14 cellular contexts compared by ENCODE assay signal in genomic region chr20:9889270-9889981, GRCh38. TPM values are rescaled to one million over a fixed set of nuclear protein-coding genes. Genes with fewer than 3 reads are reported as not detected.
DNase-seq lines count a peak whose midpoint lies in the region; ATAC-seq and TF ChIP-seq lines count a peak whose summit lies in the region.
"Had no signal": no experiment of that assay in that cellular context is flagged by ENCODE, and none has a peak within 500 bp of the region (broad histone marks: within the 10 kb centered on the region; RNA-seq: fewer than 3 reads in every experiment).

No MANE protein-coding gene starts in this region.

- H4K20me1 ChIP-seq in OCI-LY3 (ENCODE audit: insufficient read depth, low read length), result no peaks in the 10 kb centered on the region

- intact Hi-C loops in naive thymus-derived CD4-positive, alpha-beta T cell (cut with micrococcal nuclease), result no loop called here

- no peak overlapping the region for H3K4me3 Mint-ChIP-seq in mesothelial cell of epicardium
- peak overlapping the region in 1 of 10 donors; percentile 43 for H3K4me3 Mint-ChIP-seq in naive thymus-derived CD4-positive, alpha-beta T cell
- H3K4me3 Mint-ChIP-seq: activated CD4-positive, alpha-beta T cell treated with anti-CD3 and anti-CD28 coated beads for 36 hours; activated naive CD8-positive, alpha-beta T cell treated with anti-CD3 and anti-CD28 coated beads for 36 hours had no signal

- peaks cover 11% of the 10 kb centered on the region for H3K9me3 Mint-ChIP-seq in mesothelial cell of epicardium
- H3K9me3 Mint-ChIP-seq in naive thymus-derived CD4-positive, alpha-beta T cell, result peaks cover 0 to 22% (median 4%) of the 10 kb centered on the region in 11 donors

- in situ Hi-C loops in KBM-7 (cut with MboI; ENCODE audit: low pct_unique_long_range_greater_than_20kb, low sequenced_read_pairs), result no loop called here

- no peaks in the 10 kb centered on the region for H3K4me1 ChIP-seq in OCI-LY3 (ENCODE audit: low read length)
- no peaks in the 10 kb centered on the region for H3K4me1 ChIP-seq in naive thymus-derived CD4-positive, alpha-beta T cell (ENCODE audit: control insufficient read depth in 2 of 2, insufficient read depth in 2 of 2, low read length in 2 of 2)

- no peaks in the 10 kb centered on the region for H3K79me2 ChIP-seq in OCI-LY3 (ENCODE audit: low read length)

- H3K4me2 ChIP-seq in OCI-LY3 (ENCODE audit: low read length), result no peak overlapping the region

- peak overlapping the region; percentile 37; the same call in 1 of the 2 replicates for H3K4me3 ChIP-seq in OCI-LY3 (ENCODE audit: low read length)
- no peak overlapping the region for H3K4me3 ChIP-seq in naive thymus-derived CD4-positive, alpha-beta T cell (ENCODE audit: low read length)

- H3K27me3 ChIP-seq in OCI-LY3 (ENCODE audit: low read depth, low read length), result no peaks in the 10 kb centered on the region
- no peaks in the 10 kb centered on the region for H3K27me3 ChIP-seq in naive thymus-derived CD4-positive, alpha-beta T cell (ENCODE audit: control insufficient read depth in 2 of 2, insufficient read depth in 2 of 2, low read length in 2 of 2)

- CTCF ChIA-PET in naive thymus-derived CD4-positive, alpha-beta T cell (lab: Charles Lee), result no interaction called here

- H2AFZ ChIP-seq in OCI-LY3 (ENCODE audit: low read depth, low read length), result no peak overlapping the region

- POLR2A ChIA-PET in naive thymus-derived CD4-positive, alpha-beta T cell (lab: Charles Lee), result no interaction called here

- no peak overlapping the region for H3K9ac ChIP-seq in OCI-LY3 (ENCODE audit: low read length)

- peaks cover 10% of the 10 kb centered on the region for H3K27me3 Mint-ChIP-seq in mesothelial cell of epicardium (ENCODE audit: low read depth)
- peaks cover 0 to 12% (median 9%) of the 10 kb centered on the region in 5 donors for H3K27me3 Mint-ChIP-seq in naive thymus-derived CD4-positive, alpha-beta T cell

- H3K4me1 Mint-ChIP-seq in mesothelial cell of epicardium, result no peaks in the 10 kb centered on the region
- H3K4me1 Mint-ChIP-seq in naive thymus-derived CD4-positive, alpha-beta T cell, result peaks cover 0 to 2% (median 0%) of the 10 kb centered on the region in 7 donors
- H3K4me1 Mint-ChIP-seq: activated CD4-positive, alpha-beta T cell treated with anti-CD3 and anti-CD28 coated beads for 36 hours had no signal

- TF ChIP-seq CTCF in OCI-LY3 (IDR thresholded peaks at IDR 0.05; ENCODE audit: low read depth, low read length), result no peak
- TF ChIP-seq CTCF in mesothelial cell of epicardium (IDR thresholded peaks at IDR 0.05; ENCODE audit: unreplicated experiment), result no peak

- H3K27ac ChIP-seq in OCI-LY3 (ENCODE audit: low read length), result no peak overlapping the region
- no peak overlapping the region for H3K27ac ChIP-seq in naive thymus-derived CD4-positive, alpha-beta T cell (ENCODE audit: low read depth, low read length)
- H3K27ac ChIP-seq: 22Rv1 had no signal

- H3K9me3 ChIP-seq in OCI-LY3 (ENCODE audit: insufficient read depth, low read length), result no peaks in the 10 kb centered on the region
- no peaks in the 10 kb centered on the region for H3K9me3 ChIP-seq in naive thymus-derived CD4-positive, alpha-beta T cell (ENCODE audit: control insufficient read depth in 2 of 3, low read length in 3 of 3)

- no peak overlapping the region for H3K27ac Mint-ChIP-seq in mesothelial cell of epicardium
- H3K27ac Mint-ChIP-seq in naive thymus-derived CD4-positive, alpha-beta T cell, result no peak overlapping the region
- H3K27ac Mint-ChIP-seq: activated CD4-positive, alpha-beta T cell treated with anti-CD3 and anti-CD28 coated beads for 36 hours; activated naive CD8-positive, alpha-beta T cell treated with anti-CD3 and anti-CD28 coated beads for 36 hours had no signal

- DNase-seq in DMS 273 (lab: John Stamatoyannopoulos, UW; ENCODE audit: unreplicated experiment) (peak; percentile 12), DMS 273 treated with DMSO at 0.1 percent for 48 hours (lab: John Stamatoyannopoulos, UW) (no peak), lung microvascular endothelial cell (ENCODE audit: low read depth in 2 of 2) (peak; percentile 36 to 46), mesothelial cell of epicardium (ENCODE audit: low spot score in 2 of 2, unreplicated experiment in 2 of 2) (no peak), KBM-7 (no peak)
- no peak for DNase-seq in naive thymus-derived CD4-positive, alpha-beta T cell
- DNase-seq: activated CD4-positive, alpha-beta T cell treated with anti-CD3 and anti-CD28 coated beads for 36 hours; activated naive CD8-positive, alpha-beta T cell treated with anti-CD3 and anti-CD28 coated beads for 36 hours; effector memory CD4-positive, alpha-beta T cell; NCI-H524; stimulated activated CD4-positive, alpha-beta T cell treated with anti-CD3 and anti-CD28 coated beads, Interleukin-4, amount 100 ng/mL, for 1 hour had no signal

- no peaks in the 10 kb centered on the region for H3K36me3 Mint-ChIP-seq in mesothelial cell of epicardium
- H3K36me3 Mint-ChIP-seq in naive thymus-derived CD4-positive, alpha-beta T cell, result peaks cover 0 to 5% (median 0%) of the 10 kb centered on the region in 5 donors
- H3K36me3 Mint-ChIP-seq: activated naive CD8-positive, alpha-beta T cell treated with anti-CD3 and anti-CD28 coated beads for 36 hours had no signal

- H3K36me3 ChIP-seq in OCI-LY3 (replicated peaks; ENCODE audit: low read depth, low read length), result no peaks in the 10 kb centered on the region
- H3K36me3 ChIP-seq in naive thymus-derived CD4-positive, alpha-beta T cell (ENCODE audit: control insufficient read depth in 2 of 3, insufficient read depth in 3 of 3, low read length in 3 of 3), result no peaks in the 10 kb centered on the region

- ATAC-seq in HG02938 (IDR thresholded peaks at IDR 0.05; ENCODE audit: unreplicated experiment), result peak; percentile 68
- ATAC-seq in naive thymus-derived CD4-positive, alpha-beta T cell, result no peak
- ATAC-seq: activated CD4-positive, alpha-beta T cell treated with anti-CD3 and anti-CD28 coated beads for 36 hours had no signal

RNA-seq across cellular contexts. Expression of gene PAK5, which starts 50.5 kb away (rescaled TPM):
- not detected in 2 replicates for total RNA-seq in lung microvascular endothelial cell
- total RNA-seq in mesothelial cell of epicardium, result 0.36 to 0.54 TPM (median 0.42 TPM) in 3 replicates
- total RNA-seq in naive thymus-derived CD4-positive, alpha-beta T cell, result not detected
- polyA plus RNA-seq in naive thymus-derived CD4-positive, alpha-beta T cell, result not detected
- total RNA-seq: activated CD4-positive, alpha-beta T cell treated with anti-CD3 and anti-CD28 coated beads for 36 hours; activated naive CD8-positive, alpha-beta T cell treated with anti-CD3 and anti-CD28 coated beads for 36 hours had no signal

Comparison
In these comparisons a context has a peak if more than half of its experiments do, and no peak if none do; other contexts are left out.
1. DNase-seq: peak in DMS 273 (single experiment) and lung microvascular endothelial cell (2 of 2); none in DMS 273 treated with DMSO at 0.1 percent for 48 hours (single experiment), mesothelial cell of epicardium (0 of 2), KBM-7 (single experiment) and naive thymus-derived CD4-positive, alpha-beta T cell (0 of 9).